ENCODE assay signal across 8 cellular contexts in the genomic region with DNA sequence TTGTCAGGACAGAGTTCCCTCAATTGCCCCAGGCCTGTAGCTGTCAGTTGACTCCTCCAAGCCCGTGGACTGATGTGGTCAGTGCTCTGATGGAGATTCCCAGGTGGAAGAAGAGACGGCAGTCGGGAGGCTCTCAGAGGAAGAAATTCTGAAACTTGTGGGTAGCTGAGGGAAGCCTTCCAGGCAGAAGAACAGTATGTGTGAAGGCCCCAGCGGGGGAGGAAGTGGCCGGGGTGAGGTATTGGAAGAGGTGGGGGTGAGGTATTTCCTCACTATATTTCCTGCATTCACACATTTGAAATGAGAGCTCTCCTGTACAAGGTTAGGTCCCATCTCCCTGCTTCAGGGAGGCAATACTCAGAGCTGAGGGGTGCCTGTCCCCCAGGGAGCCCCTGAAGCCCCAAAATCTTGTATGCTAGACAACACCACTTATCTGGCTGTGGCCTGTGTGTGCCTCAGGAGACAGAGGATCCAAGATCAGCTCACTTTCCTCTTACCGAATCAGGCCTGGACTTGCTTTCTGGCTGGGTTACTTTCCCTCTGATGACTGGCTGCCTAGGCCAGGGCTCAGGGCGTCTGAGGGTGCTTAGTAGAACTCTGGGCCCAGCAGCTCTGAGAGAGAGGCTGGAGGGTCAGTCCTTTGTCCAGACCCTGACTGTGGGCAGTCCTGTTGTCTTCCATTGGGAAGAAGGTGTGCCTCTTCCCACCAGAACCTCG. TPM values are rescaled to one million over a fixed set of nuclear protein-coding genes. Genes with fewer than 3 reads are reported as not detected.
DNase-seq lines count a peak whose midpoint lies in the region; ATAC-seq, FAIRE-seq and TF ChIP-seq lines count a peak whose summit lies in the region.

No MANE protein-coding gene starts in this region.

- no peaks in the 10 kb centered on the region for H3K36me3 Mint-ChIP-seq in activated naive CD4-positive, alpha-beta T cell treated with anti-CD3 and anti-CD28 coated beads, Interleukin-2, amount 50 U/mL, for 24 hours

- H3K4me3 ChIP-seq in Peyer's patch (no peak overlapping the region), lower lobe of right lung (no peak overlapping the region)

- H3K9me3 ChIP-seq in Peyer's patch (no peaks in the 10 kb centered on the region), lower lobe of right lung (no peaks in the 10 kb centered on the region)

- H3K36me3 ChIP-seq in Peyer's patch: peaks cover 0 to 15% (median 0%) of the 10 kb centered on the region in 3 donors
- H3K36me3 ChIP-seq in lower lobe of right lung: peaks cover 18% of the 10 kb centered on the region

- peak; percentile 63 for FAIRE-seq in GM12891 (lab: Jason Lieb, UNC)
- no peak for FAIRE-seq in RCC 7860 (lab: Jason Lieb, UNC)

- peak overlapping the region; percentile 93 for H3K27ac Mint-ChIP-seq in activated naive CD4-positive, alpha-beta T cell treated with anti-CD3 and anti-CD28 coated beads, Interleukin-2, amount 50 U/mL, for 24 hours

- no peaks in the 10 kb centered on the region for H3K27me3 Mint-ChIP-seq in activated naive CD4-positive, alpha-beta T cell treated with anti-CD3 and anti-CD28 coated beads, Interleukin-2, amount 50 U/mL, for 24 hours

- H3K27ac ChIP-seq in Peyer's patch (peak overlapping the region; percentile 10 to 73 (median 55)), lower lobe of right lung (peak overlapping the region; percentile 71)

- DNase-seq in GM12891 (ENCODE audit: insufficient read length, low spot score) (peak; percentile 46), Peyer's patch (peak; percentile 46 to 81 (median 75)), lower lobe of right lung (peak; percentile 57), RCC 7860 (ENCODE audit: low spot score) (no peak)
- DNase-seq in stimulated activated CD8-positive, alpha-beta memory T cell treated with anti-CD3 and anti-CD28 coated beads, Interleukin-7, amount 100 ng/mL, for 4 hours (ENCODE audit: low read depth in 2 of 2): peak; percentile 41 to 43

- no peak for TF ChIP-seq POLR2A in GM12891 (IDR thresholded peaks at IDR 0.05; ENCODE audit: low read depth, low read length)
- TF ChIP-seq POLR2A in Peyer's patch (IDR thresholded peaks at IDR 0.05): no peak

- H3K27me3 ChIP-seq in Peyer's patch (no peaks in the 10 kb centered on the region), lower lobe of right lung (ENCODE audit: low read depth) (no peaks in the 10 kb centered on the region)

- no peaks in the 10 kb centered on the region for H3K9me3 Mint-ChIP-seq in activated naive CD4-positive, alpha-beta T cell treated with anti-CD3 and anti-CD28 coated beads, Interleukin-2, amount 50 U/mL, for 24 hours

- peak overlapping the region; percentile 68 for H3K4me3 Mint-ChIP-seq in activated naive CD4-positive, alpha-beta T cell treated with anti-CD3 and anti-CD28 coated beads, Interleukin-2, amount 50 U/mL, for 24 hours

- ATAC-seq in lower lobe of right lung (peak; percentile 48 to 61), HG02642 (IDR thresholded peaks at IDR 0.05; ENCODE audit: poor library complexity, unreplicated experiment) (no peak), GM18867 (IDR thresholded peaks at IDR 0.05; ENCODE audit: unreplicated experiment) (no peak)

- peaks cover 0 to 33% (median 17%) of the 10 kb centered on the region in 4 donors for H3K4me1 ChIP-seq in Peyer's patch
- peaks cover 47% of the 10 kb centered on the region for H3K4me1 ChIP-seq in lower lobe of right lung

- intact Hi-C loops in lower lobe of right lung (cut with DNase I): no loop called here

- H3K4me1 Mint-ChIP-seq in activated naive CD4-positive, alpha-beta T cell treated with anti-CD3 and anti-CD28 coated beads, Interleukin-2, amount 50 U/mL, for 24 hours: peaks cover 39% of the 10 kb centered on the region

- no peak for TF ChIP-seq CTCF in Peyer's patch (IDR thresholded peaks at IDR 0.05)
- no peak for TF ChIP-seq CTCF in lower lobe of right lung (IDR thresholded peaks at IDR 0.05)

TF ChIP-seq in GM12891, 5 proteins besides CTCF, POLR2A, EP300 and RAD21:
- no peak for TF ChIP-seq POU2F2 (IDR thresholded peaks at IDR 0.05; ENCODE audit: low read depth, low read length)
- peak; percentile 85 for TF ChIP-seq SPI1 (IDR thresholded peaks at IDR 0.05; ENCODE audit: low read depth, low read length)
TF ChIP-seq in GM12891: peak in this region for 1.

RNA-seq across cellular contexts. Expression of gene MYL9, which starts 49.3 kb away (rescaled TPM):
- polyA plus RNA-seq in GM12891 (2012; ENCODE audit: low read depth, missing spikeins): 16.3 TPM
- total RNA-seq in Peyer's patch: 10 to 100 TPM; 34.2 to 99.0 (median 58.2) TPM
- total RNA-seq in lower lobe of right lung: 274 TPM

Comparison
In these comparisons a context has a peak if more than half of its experiments do, and no peak if none do; other contexts are left out.
1. ATAC-seq: peak in lower lobe of right lung (2 of 2); none in HG02642 (single experiment) and GM18867 (single experiment).